8 cellular contexts compared by ENCODE assay signal in the genomic region with DNA sequence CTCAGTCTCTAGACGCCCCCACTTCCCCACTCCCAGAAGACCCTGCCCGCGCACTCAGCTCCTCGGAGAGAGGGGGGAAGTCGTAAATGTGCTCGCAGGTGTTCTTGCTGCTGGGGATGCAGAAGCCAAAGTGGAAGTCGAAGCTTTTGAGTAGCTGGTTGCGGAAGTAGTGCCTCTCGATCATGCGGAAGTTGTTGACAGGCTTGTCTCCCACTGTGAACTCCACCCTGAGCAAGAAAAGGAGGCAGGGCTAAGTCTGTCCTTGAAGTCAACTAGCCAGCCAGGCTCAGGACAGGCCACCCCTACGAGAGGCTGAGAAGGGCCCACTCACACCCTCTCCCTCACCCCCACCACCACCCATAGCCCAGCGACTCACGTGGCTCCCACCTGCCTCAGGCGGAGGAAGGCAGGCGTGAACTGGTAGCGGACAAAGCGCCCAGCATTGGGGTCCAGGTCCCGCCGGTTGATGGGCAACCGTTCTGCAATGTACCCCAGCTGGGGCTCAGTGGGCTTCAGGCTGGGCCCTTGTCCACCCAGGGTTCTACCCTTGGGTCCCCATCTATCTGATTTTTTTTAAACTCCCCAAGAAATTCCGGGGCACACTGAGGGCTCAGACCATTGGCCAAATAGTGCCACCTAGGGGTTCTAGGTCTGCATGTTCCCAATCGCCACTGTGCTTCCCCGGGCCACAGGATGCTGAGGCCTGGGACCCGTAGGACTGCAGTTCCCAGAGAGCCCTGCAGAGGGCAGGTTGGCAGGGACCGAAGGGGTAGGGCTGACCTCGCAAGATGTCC. TPM values are rescaled to one million over a fixed set of nuclear protein-coding genes. Genes with fewer than 3 reads are reported as not detected.
A peak's percentile ranks its signal among the peaks of the same experiment; 100 is the strongest.
DNase-seq lines count a peak whose midpoint lies in the region; ATAC-seq and TF ChIP-seq lines count a peak whose summit lies in the region.

No MANE protein-coding gene starts in this region.

- TF ChIP-seq CTCF in choroid plexus epithelial cell (conservative IDR thresholded peaks at IDR 0.05; ENCODE audit: low read depth, low read length), result peak; percentile 89
- TF ChIP-seq CTCF in left lung (IDR thresholded peaks at IDR 0.05), result peak; percentile 90 to 98

- ATAC-seq in GM19351 (IDR thresholded peaks at IDR 0.05; ENCODE audit: unreplicated experiment) (peak; percentile 56), left lung (peak; percentile 72)

- H3K36me3 ChIP-seq in left lung, result peaks cover 0 to 10% of the 10 kb centered on the region in 2 donors

- H3K4me3 ChIP-seq in choroid plexus epithelial cell (ENCODE audit: low read depth, low read length) (no peak overlapping the region), left lung (peak overlapping the region in 1 of 2 donors; percentile 6)

- H3K27me3 ChIP-seq in left lung, result no peaks in the 10 kb centered on the region

- DNase-seq in CMK (ENCODE audit: low read depth) (peak; percentile 73), NCI-H1930 (lab: John Stamatoyannopoulos, UW) (peak; percentile 47 to 49), choroid plexus epithelial cell (ENCODE audit: low read depth) (peak; percentile 77), left lung (peak; percentile 80 to 91), cortex of kidney (lab: John Stamatoyannopoulos, UW) (no peak)
- DNase-seq in activated CD4-positive, alpha-beta T cell treated with anti-CD3 and anti-CD28 coated beads for 24 hours (ENCODE audit: low read depth in 2 of 2), result peak; percentile 52 to 69
- peak in 2 of 3 donors; percentile 20 to 49 for DNase-seq in stimulated activated CD4-positive, alpha-beta T cell treated with anti-CD3 and anti-CD28 coated beads, TNF-alpha, amount 100 ng/mL, for 1 hour (ENCODE audit: low read depth in 3 of 3, low spot score in 1 of 3)

- peaks cover 0 to 52% of the 10 kb centered on the region in 2 donors for H3K4me1 ChIP-seq in left lung

- H3K27ac ChIP-seq in left lung, result peak overlapping the region in 1 of 2 donors; percentile 87

- intact Hi-C loops in left lung (cut with DNase I), result loop anchor here in 1 of 2 donors (10.0 kb wide), 1 partner anchor 67 kb away; a partner anchor contains a TSS

- H3K9me3 ChIP-seq in left lung, result no peaks in the 10 kb centered on the region

RNA-seq across cellular contexts. Expression of a gene that starts 4.6 kb away (rescaled TPM):
- total RNA-seq in left lung, result 10 to 100 TPM; 25.7 to 28.9 TPM

RNA-seq across cellular contexts. Expression of a gene that starts 23.5 kb away (rescaled TPM):
- 10 to 100 TPM; 59.6 to 63.3 TPM for total RNA-seq in left lung

RNA-seq across cellular contexts. Expression of a gene that starts 28.9 kb away (rescaled TPM):
- 10 to 100 TPM; 10.9 to 15.2 TPM for total RNA-seq in left lung

RNA-seq across cellular contexts. Expression of a gene that starts 41.7 kb away (rescaled TPM):
- under 1 TPM; 0.18 to 0.29 TPM for total RNA-seq in left lung

RNA-seq across cellular contexts. Expression of a gene that starts 51.0 kb away (rescaled TPM):
- 10 to 100 TPM in 1 of 2 donors, 1 to 10 TPM in 1; 9.5 to 15.2 TPM for total RNA-seq in left lung
